8 cellular contexts compared by ENCODE assay signal in the genomic region with DNA sequence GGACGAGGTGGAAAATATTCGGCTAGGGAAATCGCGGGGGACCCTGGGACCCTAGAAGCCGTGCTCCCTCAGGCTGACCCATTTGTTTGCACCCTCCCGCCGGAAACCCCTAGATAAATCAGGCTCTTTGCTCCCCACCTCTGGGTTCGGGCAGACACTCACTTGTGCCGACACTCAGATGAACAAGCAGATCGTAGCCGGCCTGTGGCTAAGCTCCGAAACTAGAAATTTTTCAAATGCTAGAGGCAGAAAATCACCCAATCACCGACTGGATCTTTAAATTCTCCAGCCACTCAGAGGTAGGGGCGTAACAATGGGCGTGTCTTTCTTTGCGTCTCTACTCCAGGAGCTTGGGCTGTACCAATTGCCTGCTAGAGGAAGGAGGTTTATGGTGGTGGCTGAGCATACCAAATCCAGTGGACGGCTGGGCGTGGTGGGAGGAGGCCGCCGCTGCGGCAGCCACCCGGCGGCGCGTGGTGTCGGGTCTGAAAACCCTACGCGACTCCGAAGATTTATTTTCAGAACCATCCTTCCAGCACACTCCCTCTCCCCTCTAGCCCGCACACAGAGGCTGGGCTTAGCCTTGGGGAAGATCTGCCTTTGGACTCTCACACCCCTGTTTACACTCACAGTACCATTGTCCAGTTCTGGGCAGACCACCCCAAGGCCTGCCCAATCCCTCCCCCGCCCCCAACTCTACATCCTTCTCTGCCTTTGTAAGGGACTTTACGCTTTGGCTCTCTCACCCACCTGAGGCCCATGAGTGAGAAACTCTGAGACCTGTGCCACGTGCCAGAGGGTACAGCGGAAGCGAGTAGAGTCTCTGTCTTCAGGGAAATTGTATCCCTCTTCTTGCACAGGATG. TPM values are rescaled to one million over a fixed set of nuclear protein-coding genes. Genes with fewer than 3 reads are reported as not detected.
DNase-seq lines count a peak whose midpoint lies in the region; ATAC-seq, FAIRE-seq and TF ChIP-seq lines count a peak whose summit lies in the region.

A gene with protein sequence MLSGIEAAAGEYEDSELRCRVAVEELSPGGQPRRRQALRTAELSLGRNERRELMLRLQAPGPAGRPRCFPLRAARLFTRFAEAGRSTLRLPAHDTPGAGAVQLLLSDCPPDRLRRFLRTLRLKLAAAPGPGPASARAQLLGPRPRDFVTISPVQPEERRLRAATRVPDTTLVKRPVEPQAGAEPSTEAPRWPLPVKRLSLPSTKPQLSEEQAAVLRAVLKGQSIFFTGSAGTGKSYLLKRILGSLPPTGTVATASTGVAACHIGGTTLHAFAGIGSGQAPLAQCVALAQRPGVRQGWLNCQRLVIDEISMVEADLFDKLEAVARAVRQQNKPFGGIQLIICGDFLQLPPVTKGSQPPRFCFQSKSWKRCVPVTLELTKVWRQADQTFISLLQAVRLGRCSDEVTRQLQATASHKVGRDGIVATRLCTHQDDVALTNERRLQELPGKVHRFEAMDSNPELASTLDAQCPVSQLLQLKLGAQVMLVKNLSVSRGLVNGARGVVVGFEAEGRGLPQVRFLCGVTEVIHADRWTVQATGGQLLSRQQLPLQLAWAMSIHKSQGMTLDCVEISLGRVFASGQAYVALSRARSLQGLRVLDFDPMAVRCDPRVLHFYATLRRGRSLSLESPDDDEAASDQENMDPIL (minus strand): TSS at position 217 of the 864 bp plus-strand sequence. CDS start 1,312 bp downstream, outside the sequence.

- intact Hi-C loops in Right ventricle myocardium inferior (cut with DNase I): no loop called here
- intact Hi-C loops in pancreas (cut with DNase I): no loop called here

- peak within 1 kb of the TSS in 2 of 4 donors; percentile 66 to 81 for H3K27ac ChIP-seq in pancreas
- H3K27ac ChIP-seq in tibial nerve: peak within 1 kb of the TSS; percentile 9 to 83 (median 72)

- H3K4me3 ChIP-seq in pancreas (peak within 1 kb of the TSS in 2 of 4 donors; percentile 32 to 49), tibial nerve (peak within 1 kb of the TSS; percentile 20 to 57 (median 42))

- H3K4me3 Mint-ChIP-seq in activated naive CD8-positive, alpha-beta T cell treated with anti-CD3 and anti-CD28 coated beads, Interleukin-2, amount 10 ng/mL, durations not matched to agents 7 days and 5 days: peak within 1 kb of the TSS; percentile 97

- no peaks in the 10 kb centered on the region for H3K27me3 Mint-ChIP-seq in activated naive CD8-positive, alpha-beta T cell treated with anti-CD3 and anti-CD28 coated beads, Interleukin-2, amount 10 ng/mL, durations not matched to agents 7 days and 5 days

- FAIRE-seq in GM12891 (lab: Jason Lieb, UNC): peak; percentile 92
- peak; percentile 89 for FAIRE-seq in pancreas (lab: Jason Lieb, UNC)

- TF ChIP-seq EP300 in tibial nerve (IDR thresholded peaks at IDR 0.05): peak; percentile 67 to 90

- ATAC-seq in HG02798 (IDR thresholded peaks at IDR 0.05; ENCODE audit: poor library complexity, unreplicated experiment) (peak; percentile 82), Right ventricle myocardium inferior (peak; percentile 98), pancreas (peak; percentile 97 to 98 (median 98))
- ATAC-seq in activated naive CD8-positive, alpha-beta T cell treated with anti-CD3 and anti-CD28 coated beads, Interleukin-2, amount 10 ng/mL, durations not matched to agents 7 days and 5 days (ENCODE audit: low read depth): peak; percentile 92

- H3K4me1 ChIP-seq in pancreas (peaks cover 0 to 17% (median 9%) of the 10 kb centered on the region in 3 donors), tibial nerve (peaks cover 0 to 29% (median 16%) of the 10 kb centered on the region in 4 donors)

- peak within 1 kb of the TSS; percentile 93 for H3K27ac Mint-ChIP-seq in activated naive CD8-positive, alpha-beta T cell treated with anti-CD3 and anti-CD28 coated beads, Interleukin-2, amount 10 ng/mL, durations not matched to agents 7 days and 5 days

- H3K36me3 ChIP-seq in pancreas (no peaks in the 10 kb centered on the region), tibial nerve (no peaks in the 10 kb centered on the region)

- peak; percentile 84 for DNase-seq in GM12891 (ENCODE audit: insufficient read length, low spot score)
- DNase-seq in NCI-H1417 treated with DMSO at 0.1 percent for 48 hours (lab: John Stamatoyannopoulos, UW): peak; percentile 97
- DNase-seq in SW 1271 (lab: John Stamatoyannopoulos, UW): peak; percentile 82 to 96
- DNase-seq in activated naive CD8-positive, alpha-beta T cell treated with anti-CD3 and anti-CD28 coated beads, Interleukin-2, amount 10 ng/mL, durations not matched to agents 7 days and 5 days: peak; percentile 80
- DNase-seq in Right ventricle myocardium inferior (ENCODE audit: missing footprints): peak; percentile 89
- peak in 5 of 6 donors; percentile 74 to 95 (median 90) for DNase-seq in pancreas
- peak; percentile 80 to 95 for DNase-seq in tibial nerve (ENCODE audit: low spot score in 2 of 2)

- peak; percentile 79 for TF ChIP-seq POLR2A in GM12891 (IDR thresholded peaks at IDR 0.05; ENCODE audit: low read depth, low read length)
- TF ChIP-seq POLR2A in tibial nerve (IDR thresholded peaks at IDR 0.05): peak; percentile 32 to 81

- TF ChIP-seq CTCF in pancreas (IDR thresholded peaks at IDR 0.05) (no peak), tibial nerve (IDR thresholded peaks at IDR 0.05) (peak in 2 of 5 experiments; percentile 9 to 38)

- H3K27me3 ChIP-seq in pancreas (peaks cover 0 to 6% (median 0%) of the 10 kb centered on the region in 4 donors), tibial nerve (no peaks in the 10 kb centered on the region)

- peaks cover 29% of the 10 kb centered on the region for H3K4me1 Mint-ChIP-seq in activated naive CD8-positive, alpha-beta T cell treated with anti-CD3 and anti-CD28 coated beads, Interleukin-2, amount 10 ng/mL, durations not matched to agents 7 days and 5 days

- no peaks in the 10 kb centered on the region for H3K9me3 Mint-ChIP-seq in activated naive CD8-positive, alpha-beta T cell treated with anti-CD3 and anti-CD28 coated beads, Interleukin-2, amount 10 ng/mL, durations not matched to agents 7 days and 5 days

- POLR2A ChIA-PET in activated naive CD8-positive, alpha-beta T cell treated with anti-CD3 and anti-CD28 coated beads, Interleukin-2, amount 10 ng/mL, durations not matched to agents 7 days and 5 days (lab: Charles Lee): interaction anchor here (0.7 to 2.3 kb wide), 9 partner anchors 11 to 86 kb away, joined by 3 to 52 read pairs (median 4); partner anchors contain the start of gene ANKDD1A

- H3K9me3 ChIP-seq in pancreas: no peaks in the 10 kb centered on the region
- no peaks in the 10 kb centered on the region for H3K9me3 ChIP-seq in tibial nerve

- WGBS in pancreas, 2 donors: 4 to 5% methylated on average over 35 of the region's 35 CpGs
- WGBS in tibial nerve, 2 donors: 3 to 4% methylated on average over 26 to 35 of the region's 35 CpGs

- peaks cover 12% of the 10 kb centered on the region for H3K36me3 Mint-ChIP-seq in activated naive CD8-positive, alpha-beta T cell treated with anti-CD3 and anti-CD28 coated beads, Interleukin-2, amount 10 ng/mL, durations not matched to agents 7 days and 5 days

TF ChIP-seq in GM12891, 5 proteins besides CTCF, POLR2A, EP300 and RAD21:
- peak; percentile 44; the same call in 1 of the 2 replicates for TF ChIP-seq POU2F2 (IDR thresholded peaks at IDR 0.05; ENCODE audit: low read depth, low read length)
- TF ChIP-seq SPI1 (IDR thresholded peaks at IDR 0.05; ENCODE audit: low read depth, low read length): no peak
- no peak for TF ChIP-seq PAX5 (IDR thresholded peaks at IDR 0.05; ENCODE audit: insufficient read depth, low read length, severe bottlenecking)
- TF ChIP-seq POLR2AphosphoS5 (IDR thresholded peaks at IDR 0.05; ENCODE audit: low read depth, low read length): peak; percentile 77; the same call in 1 of the 2 replicates
- TF ChIP-seq TAF1 (IDR thresholded peaks at IDR 0.05; ENCODE audit: low read depth, low read length): peak; percentile 48; the same call in 1 of the 2 replicates

RNA-seq across cellular contexts. Expression of the gene that starts here (rescaled TPM):
- 20.0 TPM for polyA plus RNA-seq in GM12891 (2012; ENCODE audit: low read depth, missing spikeins)
- total RNA-seq in activated naive CD8-positive, alpha-beta T cell treated with anti-CD3 and anti-CD28 coated beads, Interleukin-2, amount 10 ng/mL, durations not matched to agents 7 days and 5 days: 10 to 100 TPM; 45.8 to 49.7 TPM
- total RNA-seq in Right ventricle myocardium inferior (0.73 TPM), pancreas (under 1 TPM in 4 of 6 donors, not detected in 2; 0.06 to 0.66 (median 0.31) TPM), tibial nerve (1 to 10 TPM in 2 of 4 donors, under 1 TPM in 1, not detected in 1; 0.39 to 2.4 (median 1.1) TPM)
- under 1 TPM; 0.38 to 0.47 TPM for polyA plus RNA-seq in pancreas

Comparison
In these comparisons a context has a peak if more than half of its experiments do, and no peak if none do; other contexts are left out.
1. RNA of the gene that starts here (total RNA-seq): 45.8 to 49.7 TPM in activated naive CD8-positive, alpha-beta T cell treated with anti-CD3 and anti-CD28 coated beads, Interleukin-2, amount 10 ng/mL, durations not matched to agents 7 days and 5 days; 0.39 to 2.4 TPM in tibial nerve, 0.73 TPM in Right ventricle myocardium inferior (single experiment) and 0.06 to 0.66 TPM in pancreas; every median in the first group is over 10 times any median in the second.
2. Peak in DNase-seq and ATAC-seq in Right ventricle myocardium inferior; RNA of the gene not detected or under 1 TPM.
3. Peak in DNase-seq and ATAC-seq in pancreas; RNA of the gene not detected or under 1 TPM.
4. Peak in every context shown above with its lines, with median percentiles within 50 percentile points of each other: DNase-seq and ATAC-seq.